ENCODE assay signal across 33 cellular contexts in genomic region chr1:83844546-83844945, GRCh38.
"Had no signal": no experiment of that assay in that cellular context is flagged by ENCODE, and none has a peak within 500 bp of the region (broad histone marks: within the 10 kb centered on the region; RNA-seq: fewer than 3 reads in every experiment).

No MANE protein-coding gene starts in this region.

- H3K27me3 ChIP-seq: MG63 had no signal

- H3K36me3 ChIP-seq: MG63 had no signal

- DNase-seq: Karpas-422, Kasumi-1, KG1, MG63, MM.1S, MV-4-11, NCI-H1048, NCI-H1092, NCI-H1092 treated with DMSO at 0.1 percent for 48 hours, NCI-H1105, NCI-H1417 treated with DMSO at 0.1 percent for 48 hours, NCI-H1436, NCI-H1436 treated with DMSO at 0.1 percent for 48 hours, NCI-H146, NCI-H1694, NCI-H1694 treated with DMSO at 0.1 percent for 48 hours, NCI-H187, NCI-H187 treated with DMSO at 0.1 percent for 48 hours, NCI-H1930, NCI-H2029, NCI-H2029 treated with DMSO at 0.1 percent for 48 hours, NCI-H2081, NCI-H2081 treated with DMSO at 0.1 percent for 48 hours, NCI-H2107, NCI-H2171, NCI-H2171 treated with DMSO at 0.1 percent for 48 hours, NCI-H2227 treated with DMSO at 0.1 percent for 48 hours, NCI-H226, NCI-H345, NCI-H446, NCI-H446 treated with DMSO at 0.1 percent for 48 hours, NCI-H510A had no signal

- H3K4me3 ChIP-seq: MG63 had no signal

- H3K9me3 ChIP-seq: MG63 had no signal

- H3K27ac ChIP-seq: KMS-11 had no signal
